ENCODE assay signal across 19 cellular contexts in genomic region chr7:25353191-25353590, GRCh38.
DNase-seq lines count a peak whose midpoint lies in the region; ATAC-seq and TF ChIP-seq lines count a peak whose summit lies in the region.
"Had no signal": no experiment of that assay in that cellular context is flagged by ENCODE, and none has a peak within 500 bp of the region (broad histone marks: within the 10 kb centered on the region; RNA-seq: fewer than 3 reads in every experiment).

No MANE protein-coding gene starts in this region.

- H2BK5ac ChIP-seq in mesendoderm (ENCODE audit: low read length), result no peak overlapping the region

- TF ChIP-seq POLR2A in breast epithelium (IDR thresholded peaks at IDR 0.05), result no peak

- TF ChIP-seq CTCF in MCF 10A (IDR thresholded peaks at IDR 0.05; ENCODE audit: unreplicated experiment) (no peak), breast epithelium (IDR thresholded peaks at IDR 0.05) (no peak)

- H3K18ac ChIP-seq in mesendoderm (ENCODE audit: low read length), result no peak overlapping the region

- H3K9me3 Mint-ChIP-seq in MCF 10A (ENCODE audit: unreplicated experiment), result no peaks in the 10 kb centered on the region

- no peak overlapping the region for H2BK15ac ChIP-seq in mesendoderm (replicated peaks; ENCODE audit: low read depth)

- H3K27me3 Mint-ChIP-seq in MCF 10A (ENCODE audit: insufficient read depth, unreplicated experiment), result peaks cover 53% of the 10 kb centered on the region

- H3K4me3 Mint-ChIP-seq in MCF 10A (ENCODE audit: unreplicated experiment), result no peak overlapping the region
- H3K4me3 Mint-ChIP-seq: CD14-positive monocyte; CD4-positive, alpha-beta memory T cell; HFFc6; IgD-negative memory B cell had no signal

- H3K27ac ChIP-seq in breast epithelium (no peak overlapping the region), mesendoderm (ENCODE audit: low read depth, low read length) (no peak overlapping the region), substantia nigra (ENCODE audit: low read depth, low read length, poor library complexity, severe bottlenecking) (no peak overlapping the region)
- H3K27ac ChIP-seq: BLaER1, GM23248, HL-60 had no signal

- no peak overlapping the region for H4K5ac ChIP-seq in mesendoderm (ENCODE audit: low read length)

- no peak for ATAC-seq in esophagus mucosa
- ATAC-seq: HCT116 had no signal

- no peak overlapping the region for H3K4me2 ChIP-seq in mesendoderm (ENCODE audit: low read length)

- CTCF ChIA-PET in MCF 10A (lab: Yijun Ruan, JAX), result interaction anchor here (0.8 kb wide), 1 partner anchor 10 kb away, joined by 4 read pairs; no protein-coding TSS in a partner anchor

- no peaks in the 10 kb centered on the region for H3K4me1 Mint-ChIP-seq in MCF 10A (ENCODE audit: insufficient read depth, unreplicated experiment)
- H3K4me1 Mint-ChIP-seq: CD14-positive monocyte, IgD-negative memory B cell had no signal

- no peak overlapping the region for H4K8ac ChIP-seq in mesendoderm (ENCODE audit: low read depth, low read length)

- no CpG with 5 or more reads among the region's 2 CpGs for WGBS in mesendoderm (ENCODE audit: extremely low coverage, insufficient coverage, low lambda C conversion rate)

- H3K4me3 ChIP-seq in breast epithelium, result no peak overlapping the region
- no peak overlapping the region for H3K4me3 ChIP-seq in mesendoderm (ENCODE audit: low read length)
- no peak overlapping the region for H3K4me3 ChIP-seq in H7 (ENCODE audit: insufficient read depth, low read depth, low read length)
- H3K4me3 ChIP-seq: BLaER1, GM23248 had no signal

- H3K79me1 ChIP-seq in mesendoderm (ENCODE audit: low read length), result no peaks in the 10 kb centered on the region

- H3K27me3 ChIP-seq in breast epithelium (no peaks in the 10 kb centered on the region), mesendoderm (ENCODE audit: insufficient read depth, low read length, poor library complexity) (no peaks in the 10 kb centered on the region), H7 (ENCODE audit: control insufficient read depth, insufficient read depth, low read length) (no peaks in the 10 kb centered on the region)
- H3K27me3 ChIP-seq: BLaER1 had no signal

- no peak overlapping the region for H3K56ac ChIP-seq in mesendoderm (ENCODE audit: low read length)

- no peaks in the 10 kb centered on the region for H3K4me1 ChIP-seq in breast epithelium
- no peaks in the 10 kb centered on the region for H3K4me1 ChIP-seq in mesendoderm (ENCODE audit: control insufficient read depth, low read depth, low read length)

- H3K23ac ChIP-seq in mesendoderm (ENCODE audit: low read length), result no peak overlapping the region

- no peak overlapping the region for H2AK5ac ChIP-seq in mesendoderm (ENCODE audit: low read length)

- no peak overlapping the region for H3K27ac Mint-ChIP-seq in MCF 10A (ENCODE audit: low read depth, unreplicated experiment)
- H3K27ac Mint-ChIP-seq: CD4-positive, alpha-beta memory T cell; HFFc6; IgD-negative memory B cell had no signal

- peak; percentile 13 for DNase-seq in MCF 10A (ENCODE audit: unreplicated experiment)
- no peak for DNase-seq in breast epithelium (ENCODE audit: low spot score in 2 of 2)
- peak; percentile 6 for DNase-seq in RPMI7951 (ENCODE audit: low read depth)
- peak; percentile 34 for DNase-seq in mesendoderm
- peak; percentile 43 for DNase-seq in retina
- no peak for DNase-seq in substantia nigra (lab: John Stamatoyannopoulos, UW)
- DNase-seq in H7, result no peak
- DNase-seq: 8988T; Calu3; CD4-positive, alpha-beta memory T cell; DMS79 treated with DMSO at 0.1 percent for 48 hours; GM23248; HFFc6 had no signal

- H2BK120ac ChIP-seq in mesendoderm (ENCODE audit: low read depth, low read length), result no peak overlapping the region

- POLR2A ChIA-PET in MCF 10A (lab: Yijun Ruan, JAX), result interaction anchor here (0.6 kb wide), 1 partner anchor 245 kb away, joined by 3 read pairs; no protein-coding TSS in a partner anchor

- intact Hi-C loops in MCF 10A (cut with micrococcal nuclease) (no loop called here), breast epithelium (cut with DNase I; ENCODE audit: low total_unique reads) (no loop called here)

- no peak overlapping the region for H3K9ac ChIP-seq in mesendoderm (ENCODE audit: low read length)
- H3K9ac ChIP-seq: BLaER1, GM23248 had no signal

- H3K36me3 Mint-ChIP-seq in MCF 10A (ENCODE audit: insufficient read depth, unreplicated experiment), result no peaks in the 10 kb centered on the region
- H3K36me3 Mint-ChIP-seq: CD14-positive monocyte; CD4-positive, alpha-beta memory T cell had no signal

- no TSS peak for BruUV-seq in MCF 10A (replicated peaks; lab: Mats Ljungman, UMichigan)

- H3K9me3 ChIP-seq in breast epithelium, result no peaks in the 10 kb centered on the region
- H3K9me3 ChIP-seq: BLaER1 had no signal

- no peak overlapping the region for H3K4ac ChIP-seq in mesendoderm (ENCODE audit: low read depth, low read length)

- H3K36me3 ChIP-seq in breast epithelium (no peaks in the 10 kb centered on the region), mesendoderm (ENCODE audit: control insufficient read depth, insufficient read depth, low read length) (no peaks in the 10 kb centered on the region), H7 (replicated peaks; ENCODE audit: control insufficient read depth, insufficient read depth, low read length) (no peaks in the 10 kb centered on the region)
- H3K36me3 ChIP-seq: BLaER1 had no signal

- H3K79me2 ChIP-seq in mesendoderm (ENCODE audit: control insufficient read depth, insufficient read depth, low read length), result no peaks in the 10 kb centered on the region

Comparison
In these comparisons a context has a peak if more than half of its experiments do, and no peak if none do; other contexts are left out.
1. DNase-seq: peak in MCF 10A (single experiment), RPMI7951 (single experiment), mesendoderm (single experiment) and retina (single experiment); none in breast epithelium (0 of 2), substantia nigra (0 of 49) and H7 (single experiment).